Comparison of ENCODE assay signal across 20 cellular contexts in genomic region chr20:41159547-41159946, GRCh38. TPM values are rescaled to one million over a fixed set of nuclear protein-coding genes. Genes with fewer than 3 reads are reported as not detected.
DNase-seq lines count a peak whose midpoint lies in the region; ATAC-seq and TF ChIP-seq lines count a peak whose summit lies in the region.
"Had no signal": no experiment of that assay in that cellular context is flagged by ENCODE, and none has a peak within 500 bp of the region (broad histone marks: within the 10 kb centered on the region; RNA-seq: fewer than 3 reads in every experiment).

No MANE protein-coding gene starts in this region.

- H3K36me3 ChIP-seq in left ventricle myocardium inferior (peaks cover 44% of the 10 kb centered on the region), right atrium auricular region (peaks cover 30% of the 10 kb centered on the region), mesendoderm (ENCODE audit: control insufficient read depth, insufficient read depth, low read length) (peaks cover 19% of the 10 kb centered on the region)

- H3K79me2 ChIP-seq in mesendoderm (ENCODE audit: control insufficient read depth, insufficient read depth, low read length): peaks cover 54% of the 10 kb centered on the region

- intact Hi-C loops in left ventricle myocardium inferior (cut with micrococcal nuclease): no loop called here

- no peak overlapping the region for H2BK120ac ChIP-seq in mesendoderm (ENCODE audit: low read depth, low read length)

- H3K27me3 ChIP-seq in left ventricle myocardium inferior (ENCODE audit: low read depth) (no peaks in the 10 kb centered on the region), right atrium auricular region (no peaks in the 10 kb centered on the region), mesendoderm (ENCODE audit: insufficient read depth, low read length, poor library complexity) (no peaks in the 10 kb centered on the region)
- H3K27me3 ChIP-seq: foreskin keratinocyte, vagina had no signal

- no peak overlapping the region for H3K4me3 Mint-ChIP-seq in activated CD8-positive, alpha-beta T cell treated with anti-CD3 and anti-CD28 coated beads, Interleukin-2, amount 10 ng/mL, durations not matched to agents 7 days and 5 days
- H3K4me3 Mint-ChIP-seq in type B pancreatic cell: no peak overlapping the region

- peaks cover 47% of the 10 kb centered on the region for H3K79me1 ChIP-seq in mesendoderm (ENCODE audit: low read length)

- CTCF ChIA-PET in activated CD8-positive, alpha-beta T cell treated with anti-CD3 and anti-CD28 coated beads, Interleukin-2, amount 10 ng/mL, durations not matched to agents 7 days and 5 days (lab: Charles Lee): interaction anchor here (1.2 to 13.3 kb wide), 4 partner anchors 11 to 180 kb away, joined by 3 to 347 read pairs (median 45); partner anchors contain the start of gene PLCG1

- no peak overlapping the region for H3K23ac ChIP-seq in mesendoderm (ENCODE audit: low read length)

- no peak overlapping the region for H3K56ac ChIP-seq in mesendoderm (ENCODE audit: low read length)

- H3K9me3 ChIP-seq in left ventricle myocardium inferior (replicated peaks) (no peaks in the 10 kb centered on the region), right atrium auricular region (no peaks in the 10 kb centered on the region)
- H3K9me3 ChIP-seq: vagina had no signal

- no peak overlapping the region for H2BK15ac ChIP-seq in mesendoderm (replicated peaks; ENCODE audit: low read depth)

- ATAC-seq in activated CD8-positive, alpha-beta T cell treated with anti-CD3 and anti-CD28 coated beads, Interleukin-2, amount 10 ng/mL, durations not matched to agents 7 days and 5 days: no peak
- ATAC-seq in HG02885 (IDR thresholded peaks at IDR 0.05; ENCODE audit: poor library complexity, unreplicated experiment): no peak
- ATAC-seq: foreskin keratinocyte, sciatic nerve had no signal

- H3K4me2 ChIP-seq in mesendoderm (ENCODE audit: low read length): no peak overlapping the region
- H3K4me2 ChIP-seq: PC-9 had no signal

- H3K9ac ChIP-seq in mesendoderm (ENCODE audit: low read length): no peak overlapping the region

- no peak overlapping the region for H2AK5ac ChIP-seq in mesendoderm (ENCODE audit: low read length)

- H3K27ac Mint-ChIP-seq in activated CD8-positive, alpha-beta T cell treated with anti-CD3 and anti-CD28 coated beads, Interleukin-2, amount 10 ng/mL, durations not matched to agents 7 days and 5 days: peak overlapping the region; percentile 100
- peak overlapping the region; percentile 10 for H3K27ac Mint-ChIP-seq in type B pancreatic cell

- peaks cover 88% of the 10 kb centered on the region for H3K36me3 Mint-ChIP-seq in activated CD8-positive, alpha-beta T cell treated with anti-CD3 and anti-CD28 coated beads, Interleukin-2, amount 10 ng/mL, durations not matched to agents 7 days and 5 days (ENCODE audit: low read depth)
- H3K36me3 Mint-ChIP-seq in type B pancreatic cell: peaks cover 33% of the 10 kb centered on the region

- H3K27ac ChIP-seq in left ventricle myocardium inferior (replicated peaks): peak overlapping the region; percentile 99
- no peak overlapping the region for H3K27ac ChIP-seq in right atrium auricular region
- H3K27ac ChIP-seq in mesendoderm (ENCODE audit: low read depth, low read length): no peak overlapping the region
- H3K27ac ChIP-seq: foreskin keratinocyte, PC-9, vagina had no signal

- no peak overlapping the region for H4K5ac ChIP-seq in mesendoderm (ENCODE audit: low read length)

- H3K4me1 ChIP-seq in left ventricle myocardium inferior: peaks cover 75% of the 10 kb centered on the region
- H3K4me1 ChIP-seq in right atrium auricular region: peaks cover 0 to 57% of the 10 kb centered on the region in 2 donors
- peaks cover 3% of the 10 kb centered on the region for H3K4me1 ChIP-seq in mesendoderm (ENCODE audit: control insufficient read depth, low read depth, low read length)

- H3K4me3 ChIP-seq in left ventricle myocardium inferior (no peak overlapping the region), right atrium auricular region (no peak overlapping the region), mesendoderm (ENCODE audit: low read length) (no peak overlapping the region)
- H3K4me3 ChIP-seq: lung, PC-9, vagina had no signal

- H3K9me3 Mint-ChIP-seq in activated CD8-positive, alpha-beta T cell treated with anti-CD3 and anti-CD28 coated beads, Interleukin-2, amount 10 ng/mL, durations not matched to agents 7 days and 5 days (ENCODE audit: insufficient read depth): no peaks in the 10 kb centered on the region
- no peaks in the 10 kb centered on the region for H3K9me3 Mint-ChIP-seq in type B pancreatic cell

- no peak overlapping the region for H4K8ac ChIP-seq in mesendoderm (ENCODE audit: low read depth, low read length)

- no CpG with 5 or more reads among the region's 10 CpGs for WGBS in mesendoderm (ENCODE audit: extremely low coverage, insufficient coverage, low lambda C conversion rate)

- H3K27me3 Mint-ChIP-seq in activated CD8-positive, alpha-beta T cell treated with anti-CD3 and anti-CD28 coated beads, Interleukin-2, amount 10 ng/mL, durations not matched to agents 7 days and 5 days (ENCODE audit: low read depth): no peaks in the 10 kb centered on the region
- H3K27me3 Mint-ChIP-seq in type B pancreatic cell: no peaks in the 10 kb centered on the region

- POLR2A ChIA-PET in activated CD8-positive, alpha-beta T cell treated with anti-CD3 and anti-CD28 coated beads, Interleukin-2, amount 10 ng/mL, durations not matched to agents 7 days and 5 days (lab: Charles Lee): interaction anchor here (12.6 kb wide), 1 partner anchor 19 kb away, joined by 343 read pairs; the partner anchor contains the start of gene PLCG1

- H3K18ac ChIP-seq in mesendoderm (ENCODE audit: low read length): no peak overlapping the region

- H3K4me1 Mint-ChIP-seq in activated CD8-positive, alpha-beta T cell treated with anti-CD3 and anti-CD28 coated beads, Interleukin-2, amount 10 ng/mL, durations not matched to agents 7 days and 5 days (ENCODE audit: low read depth): peaks cover 93% of the 10 kb centered on the region
- peaks cover 48% of the 10 kb centered on the region for H3K4me1 Mint-ChIP-seq in type B pancreatic cell (ENCODE audit: unreplicated experiment)

- DNase-seq in left ventricle myocardium inferior (no peak), right atrium auricular region (ENCODE audit: low spot score) (no peak), mesendoderm (peak; percentile 52), type B pancreatic cell (ENCODE audit: extremely low spot score, unreplicated experiment) (no peak), occipital lobe (lab: John Stamatoyannopoulos, UW) (no peak), nucleus accumbens (lab: John Stamatoyannopoulos, UW) (no peak)
- no peak for DNase-seq in activated CD8-positive, alpha-beta T cell treated with anti-CD3 and anti-CD28 coated beads, Interleukin-2, amount 10 ng/mL, durations not matched to agents 7 days and 5 days
- DNase-seq: activated CD4-positive, CD25-positive, alpha-beta regulatory T cell treated with anti-CD3 and anti-CD28 coated beads, Interleukin-2, amount 50 U/mL, for 72 hours; foreskin keratinocyte; GOT3; MM.1S; NCI-H2029; NCI-H524 treated with DMSO at 0.1 percent for 48 hours; PC-9; stimulated activated CD4-positive, alpha-beta T cell treated with anti-CD3 and anti-CD28 coated beads, Interleukin-2, amount 100 ng/mL, for 48 hours; stimulated activated CD8-positive, alpha-beta memory T cell treated with anti-CD3 and anti-CD28 coated beads, Interleukin-4, amount 100 ng/mL, for 48 hours had no signal

- no peak overlapping the region for H3K4ac ChIP-seq in mesendoderm (ENCODE audit: low read depth, low read length)

- TF ChIP-seq CTCF in left ventricle myocardium inferior (IDR thresholded peaks at IDR 0.05; ENCODE audit: borderline replicate concordance): no peak
- no peak for TF ChIP-seq CTCF in right atrium auricular region (IDR thresholded peaks at IDR 0.05)
- TF ChIP-seq CTCF in type B pancreatic cell (conservative IDR thresholded peaks at IDR 0.05): no peak

- H2BK5ac ChIP-seq in mesendoderm (ENCODE audit: low read length): no peak overlapping the region

RNA-seq across cellular contexts. Expression of gene PLCG1, which starts 22.2 kb away (rescaled TPM):
- total RNA-seq in left ventricle myocardium inferior (46.1 TPM), right atrium auricular region (10 to 100 TPM; 24.1 to 59.5 TPM), type B pancreatic cell (ENCODE audit: low replicate concordance) (78.9 and 241 TPM in 2 replicates), occipital lobe (92.2 TPM)
- total RNA-seq in activated CD8-positive, alpha-beta T cell treated with anti-CD3 and anti-CD28 coated beads, Interleukin-2, amount 10 ng/mL, durations not matched to agents 7 days and 5 days: 100 to 1,000 TPM; 395 to 406 TPM
- 62.4 TPM for polyA plus RNA-seq in mesendoderm (2013, experiment 1 of 2)
- 60.0 TPM for polyA plus RNA-seq in mesendoderm (2013, experiment 2 of 2)
